In genomic region chr4:56978750-56979303, GRCh38 we compare ENCODE assay signal across 8 cellular contexts. TPM values are rescaled to one million over a fixed set of nuclear protein-coding genes. Genes with fewer than 3 reads are reported as not detected.
DNase-seq lines count a peak whose midpoint lies in the region; ATAC-seq and TF ChIP-seq lines count a peak whose summit lies in the region.

Gene POLR2B, plus strand, starts transcription at chr4:56978896. Its CDS starts 90 bp downstream, at chr4:56978986.

- in situ Hi-C loops in brain microvascular endothelial cell (cut with HindIII; ENCODE audit: low pct_ligation_motif_present, low sequenced_read_pairs) = no loop called here

- H3K4me3 ChIP-seq in brain microvascular endothelial cell (ENCODE audit: low read depth, low read length) (peak within 1 kb of the TSS; percentile 96), iPS-11a (ENCODE audit: low read depth, low read length) (peak within 1 kb of the TSS; percentile 99), skeletal muscle satellite cell (ENCODE audit: low read length) (peak within 1 kb of the TSS; percentile 98)

- H3K27ac ChIP-seq in 22Rv1 (peak within 1 kb of the TSS; percentile 96), brain microvascular endothelial cell (peak within 1 kb of the TSS; percentile 83)

- peaks cover 16% of the 10 kb centered on the region for H3K4me1 ChIP-seq in skeletal muscle satellite cell (ENCODE audit: control insufficient read depth, insufficient read depth, low read length)

- H3K27me3 ChIP-seq in brain microvascular endothelial cell (replicated peaks) (no peaks in the 10 kb centered on the region), skeletal muscle satellite cell (ENCODE audit: control insufficient read depth, insufficient read depth, low read length) (no peaks in the 10 kb centered on the region)

- TF ChIP-seq CTCF in 22Rv1 (IDR thresholded peaks at IDR 0.05) (no peak), brain microvascular endothelial cell (IDR thresholded peaks at IDR 0.05; ENCODE audit: low read depth, low read length, missing control alignments) (no peak)

- no peaks in the 10 kb centered on the region for H3K9me3 ChIP-seq in skeletal muscle satellite cell (replicated peaks; ENCODE audit: low read length)

- peak; percentile 82 for DNase-seq in NCI-H2107 treated with DMSO at 0.1 percent for 48 hours (lab: John Stamatoyannopoulos, UW; ENCODE audit: unreplicated experiment)
- peak; percentile 95 for DNase-seq in UCSD-AML1 (lab: John Stamatoyannopoulos, UW; ENCODE audit: unreplicated experiment)
- peak; percentile 91 for DNase-seq in brain microvascular endothelial cell

- H3K9ac ChIP-seq in skeletal muscle satellite cell (ENCODE audit: low read depth, low read length) = peak within 1 kb of the TSS; percentile 95

- H3K4me2 ChIP-seq in skeletal muscle satellite cell (ENCODE audit: low read length) = peak within 1 kb of the TSS; percentile 100

- ATAC-seq in GM18520 (IDR thresholded peaks at IDR 0.05; ENCODE audit: unreplicated experiment) = peak; percentile 41
- peak; percentile 33 for ATAC-seq in HG03064 (IDR thresholded peaks at IDR 0.05; ENCODE audit: low read depth, unreplicated experiment)

- peaks cover 4% of the 10 kb centered on the region for H3K36me3 ChIP-seq in brain microvascular endothelial cell (replicated peaks)
- peaks cover 5% of the 10 kb centered on the region for H3K36me3 ChIP-seq in skeletal muscle satellite cell (ENCODE audit: insufficient read depth, low read length)

RNA-seq across cellular contexts. Expression of gene POLR2B, which starts in this region (rescaled TPM):
- 91.1 and 101 TPM in 2 replicates for total RNA-seq in skeletal muscle satellite cell (2012; rRNA removed)

Comparison
In these comparisons a context has a peak if more than half of its experiments do, and no peak if none do; other contexts are left out.
1. Peak in every context shown above with its lines: DNase-seq, ATAC-seq, H3K4me3 ChIP-seq and H3K27ac ChIP-seq.